ENCODE assay signal across 8 cellular contexts in the genomic region with DNA sequence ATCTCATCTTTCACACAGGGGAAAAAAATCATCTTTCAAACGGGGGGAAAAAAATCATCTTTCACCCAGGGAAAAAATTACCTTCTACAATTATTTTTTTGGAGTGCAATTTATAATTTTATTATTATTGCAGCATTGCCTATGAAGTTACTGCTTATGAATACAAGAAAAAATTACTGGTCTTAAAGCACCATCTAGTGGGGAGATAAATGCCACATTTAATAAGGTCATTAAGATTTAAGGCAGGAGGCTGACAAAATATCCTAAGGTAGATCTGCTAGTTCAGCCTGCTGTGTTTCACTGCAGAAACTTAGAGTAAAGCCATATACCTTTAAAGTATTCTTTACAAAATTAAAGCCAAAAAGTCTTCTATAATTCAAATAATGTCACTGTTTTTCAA. TPM values are rescaled to one million over a fixed set of nuclear protein-coding genes. Genes with fewer than 3 reads are reported as not detected.
A peak's percentile ranks its signal among the peaks of the same experiment; 100 is the strongest.
DNase-seq lines count a peak whose midpoint lies in the region; ATAC-seq, FAIRE-seq and TF ChIP-seq lines count a peak whose summit lies in the region.

No MANE protein-coding gene starts in this region.

- no peak overlapping the region for H3K4me2 ChIP-seq in endothelial cell of umbilical vein (ENCODE audit: insufficient read depth, low read length)

- no peak for TF ChIP-seq POLR2A in endothelial cell of umbilical vein (IDR thresholded peaks at IDR 0.05; ENCODE audit: low read depth, low read length)
- no peak for TF ChIP-seq POLR2A in prostate gland (IDR thresholded peaks at IDR 0.05)

- no peaks in the 10 kb centered on the region for H3K9me3 Mint-ChIP-seq in activated naive CD4-positive, alpha-beta T cell treated with anti-CD3 and anti-CD28 coated beads, Interleukin-2, amount 10 ng/mL, durations not matched to agents 7 days and 5 days

- no peaks in the 10 kb centered on the region for H3K4me1 Mint-ChIP-seq in activated naive CD4-positive, alpha-beta T cell treated with anti-CD3 and anti-CD28 coated beads, Interleukin-2, amount 10 ng/mL, durations not matched to agents 7 days and 5 days

- POLR2A ChIA-PET in endothelial cell of umbilical vein (lab: Charles Lee), result no interaction called here

- H3K4me3 Mint-ChIP-seq in activated naive CD4-positive, alpha-beta T cell treated with anti-CD3 and anti-CD28 coated beads, Interleukin-2, amount 10 ng/mL, durations not matched to agents 7 days and 5 days, result no peak overlapping the region

- H3K27me3 ChIP-seq in endothelial cell of umbilical vein (ENCODE audit: control insufficient read depth in 2 of 2, insufficient read depth in 2 of 2, low read length in 2 of 2) (no peaks in the 10 kb centered on the region), prostate gland (replicated peaks; ENCODE audit: insufficient read depth) (no peaks in the 10 kb centered on the region)

- intact Hi-C loops in endothelial cell of umbilical vein (cut with micrococcal nuclease) (no loop called here), prostate gland (cut with DNase I) (loop anchor here (5.0 kb wide), 1 partner anchor 50 kb away; no protein-coding TSS in a partner anchor)

- TF ChIP-seq CTCF in endothelial cell of umbilical vein (IDR thresholded peaks at IDR 0.05; ENCODE audit: extremely low read depth in 1 of 2, insufficient read depth in 1 of 2, low read depth in 1 of 2, low read length in 2 of 2), result no peak
- TF ChIP-seq CTCF in prostate gland (IDR thresholded peaks at IDR 0.05), result peak in 3 of 4 experiments; percentile 34 to 49 (median 46)

- no peak overlapping the region for H3K9ac ChIP-seq in endothelial cell of umbilical vein (replicated peaks; ENCODE audit: extremely low read depth, insufficient read depth, low read length)

- H4K20me1 ChIP-seq in endothelial cell of umbilical vein (replicated peaks; ENCODE audit: control insufficient read depth, extremely low read depth, insufficient read depth, low read length), result no peaks in the 10 kb centered on the region

- H3K9me3 ChIP-seq in endothelial cell of umbilical vein (replicated peaks; ENCODE audit: control insufficient read depth, insufficient read depth, low read length) (no peaks in the 10 kb centered on the region), prostate gland (no peaks in the 10 kb centered on the region)

- no TSS peak for BruUV-seq in endothelial cell of umbilical vein (replicated peaks; lab: Mats Ljungman, UMichigan)

- no peak overlapping the region for H3K27ac Mint-ChIP-seq in activated naive CD4-positive, alpha-beta T cell treated with anti-CD3 and anti-CD28 coated beads, Interleukin-2, amount 10 ng/mL, durations not matched to agents 7 days and 5 days

- WGBS in prostate gland, result 46% methylated on average over 1 of the region's 1 CpG

- no peak overlapping the region for H2AFZ ChIP-seq in endothelial cell of umbilical vein (ENCODE audit: low read depth, low read length)

- peaks cover 3% of the 10 kb centered on the region for H3K79me2 ChIP-seq in endothelial cell of umbilical vein (ENCODE audit: control insufficient read depth, insufficient read depth, low read length)

- no peaks in the 10 kb centered on the region for H3K4me1 ChIP-seq in endothelial cell of umbilical vein (ENCODE audit: control insufficient read depth, extremely low read depth, insufficient read depth, low read length)
- H3K4me1 ChIP-seq in prostate gland (replicated peaks), result no peaks in the 10 kb centered on the region

- H3K27ac ChIP-seq in endothelial cell of umbilical vein (ENCODE audit: insufficient read depth, low read depth, low read length) (no peak overlapping the region), prostate gland (no peak overlapping the region)

- FAIRE-seq in endothelial cell of umbilical vein (lab: Jason Lieb, UNC), result peak; percentile 61

- CTCF ChIA-PET in endothelial cell of umbilical vein (lab: Charles Lee), result interaction anchor here (1.6 to 4.8 kb wide), 3 partner anchors 10 to 53 kb away, joined by 4 to 92 read pairs (median 11); no protein-coding TSS in a partner anchor
- CTCF ChIA-PET in activated naive CD4-positive, alpha-beta T cell treated with anti-CD3 and anti-CD28 coated beads, Interleukin-2, amount 10 ng/mL, durations not matched to agents 7 days and 5 days (lab: Charles Lee), result interaction anchor here (0.7 to 2.8 kb wide), 3 partner anchors 53 to 440 kb away, joined by 3 to 18 read pairs (median 3); no protein-coding TSS in a partner anchor

- DNase-seq in GM04504 (ENCODE audit: low read depth) (peak; percentile 40), NCI-H2171 (lab: John Stamatoyannopoulos, UW) (peak; percentile 9), endothelial cell of umbilical vein (ENCODE audit: low read depth, low spot score) (peak; percentile 61), prostate gland (ENCODE audit: low spot score) (no peak), T1000 (lab: John Stamatoyannopoulos, UW) (no peak)
- DNase-seq in activated CD4-positive, alpha-beta T cell treated with anti-CD3 and anti-CD28 coated beads, Interleukin-2, amount 50 U/mL, for 1 hour, result no peak
- DNase-seq in activated naive CD4-positive, alpha-beta T cell treated with anti-CD3 and anti-CD28 coated beads, Interleukin-2, amount 10 ng/mL, durations not matched to agents 7 days and 5 days, result no peak

- peaks cover 39% of the 10 kb centered on the region for H3K36me3 Mint-ChIP-seq in activated naive CD4-positive, alpha-beta T cell treated with anti-CD3 and anti-CD28 coated beads, Interleukin-2, amount 10 ng/mL, durations not matched to agents 7 days and 5 days

- H3K36me3 ChIP-seq in endothelial cell of umbilical vein (ENCODE audit: control insufficient read depth in 2 of 2, extremely low read depth in 1 of 2, insufficient read depth in 2 of 2, low read length in 2 of 2) (peaks cover 3 to 12% of the 10 kb centered on the region in 2 experiments), prostate gland (no peaks in the 10 kb centered on the region)

- H3K9me1 ChIP-seq in endothelial cell of umbilical vein (replicated peaks; ENCODE audit: control insufficient read depth, extremely low read depth, insufficient read depth, low read length), result no peaks in the 10 kb centered on the region

- dilution Hi-C loops in endothelial cell of umbilical vein (cut with MboI; ENCODE audit: extremely low pct_ligation_motif_present, low sequenced_read_pairs), result no loop called here

- no peaks in the 10 kb centered on the region for H3K27me3 Mint-ChIP-seq in activated naive CD4-positive, alpha-beta T cell treated with anti-CD3 and anti-CD28 coated beads, Interleukin-2, amount 10 ng/mL, durations not matched to agents 7 days and 5 days

- no peak overlapping the region for H3K4me3 ChIP-seq in endothelial cell of umbilical vein (replicated peaks in 1 of 3; ENCODE audit: insufficient read depth in 1 of 3, low read depth in 1 of 3, low read length in 3 of 3)
- H3K4me3 ChIP-seq in prostate gland, result no peak overlapping the region

- no peak for ATAC-seq in HG02798 (IDR thresholded peaks at IDR 0.05; ENCODE audit: poor library complexity, unreplicated experiment)

TF ChIP-seq in endothelial cell of umbilical vein, 7 proteins besides CTCF, POLR2A, EP300 and RAD21:
- TF ChIP-seq FOS (IDR thresholded peaks at IDR 0.05; ENCODE audit: borderline replicate concordance, insufficient read depth, low read length), result no peak
- TF ChIP-seq, protein P1, sequence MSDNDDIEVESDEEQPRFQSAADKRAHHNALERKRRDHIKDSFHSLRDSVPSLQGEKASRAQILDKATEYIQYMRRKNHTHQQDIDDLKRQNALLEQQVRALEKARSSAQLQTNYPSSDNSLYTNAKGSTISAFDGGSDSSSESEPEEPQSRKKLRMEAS (IDR thresholded peaks at IDR 0.05; ENCODE audit: insufficient read depth, insufficient read length), result no peak
- TF ChIP-seq JUN (IDR thresholded peaks at IDR 0.05; ENCODE audit: borderline replicate concordance, insufficient read depth, insufficient read length, low read depth), result no peak
- TF ChIP-seq GATA2 (IDR thresholded peaks at IDR 0.05; ENCODE audit: insufficient read depth, insufficient read length, low read depth, low read length), result no peak
TF ChIP-seq in endothelial cell of umbilical vein: peak in this region for 0.

RNA-seq across cellular contexts. Expression of a gene that starts 13.7 kb away (rescaled TPM):
- total RNA-seq in endothelial cell of umbilical vein (42.2 and 44.9 TPM in 2 replicates), prostate gland (1 to 10 TPM in 1 of 2 donors, under 1 TPM in 1; 0.77 to 5.6 TPM)
- 9.3 and 13.9 TPM in 2 replicates for polyA plus RNA-seq in endothelial cell of umbilical vein
- 24.4 and 27.3 TPM in 2 replicates for polyA plus RNA-seq in endothelial cell of umbilical vein (2011; cell fraction: cytosol; rRNA removed)
- polyA plus RNA-seq in endothelial cell of umbilical vein (2011; cell fraction: nucleus; rRNA removed), result 17.2 and 29.8 TPM in 2 replicates
- 22.6 and 45.2 TPM in 2 replicates for polyA plus RNA-seq in endothelial cell of umbilical vein (2012)
- 28.1 and 41.9 TPM in 2 replicates for polyA minus RNA-seq in endothelial cell of umbilical vein
- polyA minus RNA-seq in endothelial cell of umbilical vein (2011; cell fraction: cytosol; rRNA and poly(A)+ RNA removed), result 17.3 TPM
- 20.8 and 34.0 TPM in 2 replicates for polyA minus RNA-seq in endothelial cell of umbilical vein (2011; cell fraction: nucleus; rRNA and poly(A)+ RNA removed)

Comparison
In these comparisons a context has a peak if more than half of its experiments do, and no peak if none do; other contexts are left out.
1. DNase-seq: peak in GM04504 (single experiment), NCI-H2171 (single experiment) and endothelial cell of umbilical vein (single experiment); none in prostate gland (single experiment), activated CD4-positive, alpha-beta T cell treated with anti-CD3 and anti-CD28 coated beads, Interleukin-2, amount 50 U/mL, for 1 hour (single experiment), activated naive CD4-positive, alpha-beta T cell treated with anti-CD3 and anti-CD28 coated beads, Interleukin-2, amount 10 ng/mL, durations not matched to agents 7 days and 5 days (single experiment) and T1000 (single experiment).
2. CTCF ChIP-seq: peak in prostate gland (3 of 4); none in endothelial cell of umbilical vein (0 of 2).